In genomic region chr17:78940241-78940640, GRCh38 we compare ENCODE assay signal across 26 cellular contexts. TPM values are rescaled to one million over a fixed set of nuclear protein-coding genes. Genes with fewer than 3 reads are reported as not detected.
"Had no signal": no experiment of that assay in that cellular context is flagged by ENCODE, and none has a peak within 500 bp of the region (broad histone marks: within the 10 kb centered on the region; RNA-seq: fewer than 3 reads in every experiment).

No MANE protein-coding gene starts in this region.

- H3K9me3 ChIP-seq: esophagus muscularis mucosa, heart right ventricle, psoas muscle, spleen, testis, transverse colon had no signal

- H3K27me3 ChIP-seq: esophagus muscularis mucosa, heart right ventricle, spleen, testis, transverse colon had no signal

- H3K36me3 Mint-ChIP-seq: activated CD4-positive, alpha-beta memory T cell treated with anti-CD3 and anti-CD28 coated beads for 36 hours; activated naive CD4-positive, alpha-beta T cell treated with anti-CD3 and anti-CD28 coated beads, Interleukin-2, amount 10 ng/mL, durations not matched to agents 7 days and 5 days; activated naive CD8-positive, alpha-beta T cell treated with anti-CD3 and anti-CD28 coated beads, Interleukin-2, amount 10 ng/mL, durations not matched to agents 7 days and 5 days; natural killer cell had no signal

- H3K27ac ChIP-seq: esophagus muscularis mucosa, heart right ventricle, psoas muscle, spleen, transverse colon had no signal

- H3K4me3 ChIP-seq: esophagus muscularis mucosa, heart right ventricle, psoas muscle, spleen, testis, transverse colon had no signal

- H3K79me2 ChIP-seq: parathyroid adenoma had no signal

- H3K4me1 Mint-ChIP-seq: activated CD4-positive, alpha-beta T cell treated with anti-CD3 and anti-CD28 coated beads, Interleukin-2, amount 10 ng/mL, durations not matched to agents 24 days and 14 days; activated naive CD4-positive, alpha-beta T cell treated with anti-CD3 and anti-CD28 coated beads, Interleukin-2, amount 10 ng/mL, durations not matched to agents 7 days and 5 days; activated naive CD8-positive, alpha-beta T cell treated with anti-CD3 and anti-CD28 coated beads, Interleukin-2, amount 10 ng/mL, durations not matched to agents 7 days and 5 days; central memory CD8-positive, alpha-beta T cell; natural killer cell had no signal

- H3K9ac ChIP-seq: parathyroid adenoma had no signal

- H3K9me3 Mint-ChIP-seq: activated CD4-positive, alpha-beta memory T cell treated with anti-CD3 and anti-CD28 coated beads for 36 hours; activated CD4-positive, alpha-beta T cell treated with anti-CD3 and anti-CD28 coated beads, Interleukin-2, amount 10 ng/mL, durations not matched to agents 24 days and 14 days; activated naive CD4-positive, alpha-beta T cell treated with anti-CD3 and anti-CD28 coated beads, Interleukin-2, amount 10 ng/mL, durations not matched to agents 7 days and 5 days; activated naive CD8-positive, alpha-beta T cell treated with anti-CD3 and anti-CD28 coated beads, Interleukin-2, amount 10 ng/mL, durations not matched to agents 7 days and 5 days; activated T-helper 1 cell treated with anti-CD3 and anti-CD28 coated beads, Interleukin-12 subunit alpha, Interleukin-12 subunit beta, Interleukin-2, Interleukin-4 antibody, amounts not matched to agents 30 ng/mL and 10 ng/mL and 1 ng/mL, durations not matched to agents 14 hours and 24 hours and 36 hours; central memory CD8-positive, alpha-beta T cell; natural killer cell; T-helper 1 cell treated with Interleukin-12 subunit alpha and Interleukin-12 subunit beta and Interleukin-4 antibody, amounts not matched to agents 30 μg/mL and 1 μg/mL, for 36 hours had no signal

- DNase-seq: activated CD4-positive, alpha-beta memory T cell treated with anti-CD3 and anti-CD28 coated beads for 36 hours; activated CD4-positive, alpha-beta T cell treated with anti-CD3 and anti-CD28 coated beads, Interleukin-2, amount 10 ng/mL, durations not matched to agents 24 days and 14 days; activated CD4-positive, CD25-positive, alpha-beta regulatory T cell treated with anti-CD3 and anti-CD28 coated beads, Interleukin-2, amount 50 U/mL, for 72 hours; activated CD8-positive, alpha-beta memory T cell treated with anti-CD3 and anti-CD28 coated beads, Interleukin-2, amount 50 U/mL, for 4 hours; activated gamma-delta T cell; activated naive CD4-positive, alpha-beta T cell treated with anti-CD3 and anti-CD28 coated beads, Interleukin-2, amount 10 ng/mL, durations not matched to agents 7 days and 5 days; activated naive CD8-positive, alpha-beta T cell treated with anti-CD3 and anti-CD28 coated beads, Interleukin-2, amount 10 ng/mL, durations not matched to agents 7 days and 5 days; activated T-cell treated with anti-CD3 and anti-CD28 coated beads, Interleukin-2, amount 50 U/mL, for 1 hour; amniotic stem cell; effector CD4-positive, alpha-beta T cell; foreskin melanocyte; heart right ventricle; natural killer cell; psoas muscle; spleen; stimulated activated CD4-positive, alpha-beta T cell treated with anti-CD3 and anti-CD28 coated beads, Interleukin-2, amount 100 ng/mL, for 48 hours; stimulated activated naive CD4-positive, alpha-beta T cell treated with Interleukin-2 at 50 U/mL for 16 hours; T-helper 9 cell; testis; transverse colon had no signal

- H3K36me3 ChIP-seq: esophagus muscularis mucosa, heart right ventricle, spleen, transverse colon had no signal

- H3K4me3 Mint-ChIP-seq: activated CD4-positive, alpha-beta memory T cell treated with anti-CD3 and anti-CD28 coated beads for 36 hours; activated CD4-positive, alpha-beta T cell treated with anti-CD3 and anti-CD28 coated beads, Interleukin-2, amount 10 ng/mL, durations not matched to agents 24 days and 14 days; activated naive CD4-positive, alpha-beta T cell treated with anti-CD3 and anti-CD28 coated beads, Interleukin-2, amount 10 ng/mL, durations not matched to agents 7 days and 5 days; activated naive CD8-positive, alpha-beta T cell treated with anti-CD3 and anti-CD28 coated beads, Interleukin-2, amount 10 ng/mL, durations not matched to agents 7 days and 5 days; activated T-helper 1 cell treated with anti-CD3 and anti-CD28 coated beads, Interleukin-12 subunit alpha, Interleukin-12 subunit beta, Interleukin-2, Interleukin-4 antibody, amounts not matched to agents 30 ng/mL and 10 ng/mL and 1 ng/mL, durations not matched to agents 14 hours and 24 hours and 36 hours; central memory CD8-positive, alpha-beta T cell; natural killer cell; T-helper 1 cell treated with Interleukin-12 subunit alpha and Interleukin-12 subunit beta and Interleukin-4 antibody, amounts not matched to agents 30 μg/mL and 1 μg/mL, for 36 hours had no signal

- H3K27ac Mint-ChIP-seq: activated CD4-positive, alpha-beta memory T cell treated with anti-CD3 and anti-CD28 coated beads for 36 hours; activated CD4-positive, alpha-beta T cell treated with anti-CD3 and anti-CD28 coated beads, Interleukin-2, amount 10 ng/mL, durations not matched to agents 24 days and 14 days; activated naive CD4-positive, alpha-beta T cell treated with anti-CD3 and anti-CD28 coated beads, Interleukin-2, amount 10 ng/mL, durations not matched to agents 7 days and 5 days; activated naive CD8-positive, alpha-beta T cell treated with anti-CD3 and anti-CD28 coated beads, Interleukin-2, amount 10 ng/mL, durations not matched to agents 7 days and 5 days; activated T-helper 1 cell treated with anti-CD3 and anti-CD28 coated beads, Interleukin-12 subunit alpha, Interleukin-12 subunit beta, Interleukin-2, Interleukin-4 antibody, amounts not matched to agents 30 ng/mL and 10 ng/mL and 1 ng/mL, durations not matched to agents 14 hours and 24 hours and 36 hours; natural killer cell; T-helper 1 cell treated with Interleukin-12 subunit alpha and Interleukin-12 subunit beta and Interleukin-4 antibody, amounts not matched to agents 30 μg/mL and 1 μg/mL, for 36 hours had no signal

- ATAC-seq: heart right ventricle, natural killer cell had no signal

RNA-seq across cellular contexts. Expression of gene CEP295NL, which starts 37.2 kb away (rescaled TPM):
- total RNA-seq: activated CD4-positive, alpha-beta memory T cell treated with anti-CD3 and anti-CD28 coated beads for 36 hours; activated CD8-positive, alpha-beta memory T cell treated with anti-CD3 and anti-CD28 coated beads for 36 hours; activated T-helper 1 cell treated with anti-CD3 and anti-CD28 coated beads, Interleukin-12 subunit alpha, Interleukin-12 subunit beta, Interleukin-2, Interleukin-4 antibody, amounts not matched to agents 30 ng/mL and 10 ng/mL and 1 ng/mL, durations not matched to agents 14 hours and 24 hours and 36 hours had no signal
